ENCODE assay signal across 8 cellular contexts in the genomic region with DNA sequence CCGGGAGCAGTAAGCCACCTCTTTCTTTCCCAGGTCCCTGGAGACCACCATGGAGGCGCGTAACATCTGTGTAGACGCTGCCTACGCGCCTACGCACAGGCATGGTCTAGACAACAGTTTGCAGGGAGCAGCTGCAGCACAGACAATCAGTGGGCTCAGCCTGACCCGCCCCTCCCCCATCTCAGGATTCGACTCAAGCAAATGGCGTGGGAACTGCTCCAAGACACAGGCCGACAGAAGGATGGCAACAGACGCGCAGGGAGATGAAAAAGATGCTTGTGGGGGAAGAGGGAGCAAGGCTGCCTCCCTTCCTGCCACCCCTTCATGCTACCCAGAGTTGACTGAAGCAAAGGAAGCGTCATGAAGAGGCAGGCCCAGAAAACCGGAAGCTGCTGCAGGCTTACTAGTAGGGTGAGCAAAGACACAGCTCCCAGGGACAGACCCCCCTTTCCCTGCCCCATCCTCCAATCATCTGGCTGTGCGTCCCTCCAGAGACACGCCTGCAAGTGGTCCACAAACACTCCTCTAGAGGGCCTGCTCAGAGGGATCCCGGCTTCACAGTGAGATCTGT. TPM values are rescaled to one million over a fixed set of nuclear protein-coding genes. Genes with fewer than 3 reads are reported as not detected.
DNase-seq lines count a peak whose midpoint lies in the region; ATAC-seq and TF ChIP-seq lines count a peak whose summit lies in the region.

No MANE protein-coding gene starts in this region.

- TF ChIP-seq EP300 in tibial nerve (IDR thresholded peaks at IDR 0.05), result no peak

- H3K27me3 Mint-ChIP-seq in WTC11 (ENCODE audit: low read depth), result no peaks in the 10 kb centered on the region

- TF ChIP-seq CTCF in WTC11 (IDR thresholded peaks at IDR 0.05), result no peak
- no peak for TF ChIP-seq CTCF in coronary artery (IDR thresholded peaks at IDR 0.05)
- no peak for TF ChIP-seq CTCF in tibial nerve (IDR thresholded peaks at IDR 0.05)

- H3K36me3 Mint-ChIP-seq in WTC11, result no peaks in the 10 kb centered on the region; the same call in 1 of the 2 replicates

- peaks cover 25% of the 10 kb centered on the region for H3K4me1 Mint-ChIP-seq in WTC11

- peak overlapping the region; percentile 18 to 35 for H3K27ac ChIP-seq in coronary artery
- peak overlapping the region in 3 of 4 donors; percentile 44 to 85 (median 50) for H3K27ac ChIP-seq in tibial nerve

- H3K36me3 ChIP-seq in H7 (replicated peaks; ENCODE audit: control insufficient read depth, insufficient read depth, low read length) (peaks cover 2% of the 10 kb centered on the region), tibial nerve (peaks cover 0 to 30% (median 5%) of the 10 kb centered on the region in 3 donors), MG63 (peaks cover 42% of the 10 kb centered on the region)

- WGBS in tibial nerve, 2 donors, result 17 to 24% methylated on average over 18 of the region's 18 CpGs

- H3K4me1 ChIP-seq in tibial nerve, result peaks cover 4 to 44% (median 22%) of the 10 kb centered on the region in 4 donors

- H3K4me3 ChIP-seq in H7 (ENCODE audit: insufficient read depth, low read depth, low read length), result no peak overlapping the region
- no peak overlapping the region for H3K4me3 ChIP-seq in coronary artery
- H3K4me3 ChIP-seq in tibial nerve, result no peak overlapping the region
- no peak overlapping the region for H3K4me3 ChIP-seq in MG63

- POLR2A ChIA-PET in WTC11 (lab: Charles Lee), result interaction anchor here (0.6 kb wide), 1 partner anchor 20 kb away, joined by 4 read pairs; no protein-coding TSS in a partner anchor

- H3K9me3 Mint-ChIP-seq in WTC11, result no peaks in the 10 kb centered on the region

- CTCF ChIA-PET in WTC11 (lab: Charles Lee), result interaction anchor here (0.7 to 5.0 kb wide), 8 partner anchors 10 to 141 kb away, joined by 3 to 76 read pairs (median 4); partner anchors contain the start of genes EVA1B, LSM10 and THRAP3

- no peaks in the 10 kb centered on the region for H3K27me3 ChIP-seq in H7 (ENCODE audit: control insufficient read depth, insufficient read depth, low read length)
- no peaks in the 10 kb centered on the region for H3K27me3 ChIP-seq in tibial nerve
- H3K27me3 ChIP-seq in MG63, result no peaks in the 10 kb centered on the region

- ATAC-seq in WTC11 (peak; percentile 71), HG02623 (IDR thresholded peaks at IDR 0.05; ENCODE audit: unreplicated experiment) (no peak), GM19467 (IDR thresholded peaks at IDR 0.05; ENCODE audit: unreplicated experiment) (no peak)

- H3K9me3 ChIP-seq in tibial nerve (no peaks in the 10 kb centered on the region), MG63 (no peaks in the 10 kb centered on the region)

- DNase-seq in H7 (peak; percentile 70), WTC11 (ENCODE audit: low spot score) (peak; percentile 38), coronary artery (ENCODE audit: low spot score) (no peak), myocyte (ENCODE audit: low read depth) (peak; percentile 96), tibial nerve (ENCODE audit: low spot score in 2 of 2) (no peak), MG63 (no peak)

- no peak overlapping the region for H3K4me3 Mint-ChIP-seq in WTC11

- no peak for TF ChIP-seq POLR2A in tibial nerve (IDR thresholded peaks at IDR 0.05)

- H3K27ac Mint-ChIP-seq in WTC11, result peak overlapping the region; percentile 95

TF ChIP-seq in WTC11, 78 proteins besides CTCF, POLR2A, EP300 and RAD21:
- TF ChIP-seq PRRX2 (CRISPR knock-in tag; IDR thresholded peaks at IDR 0.05) (no peak), ZNF396 (CRISPR knock-in tag; IDR thresholded peaks at IDR 0.05; ENCODE audit: borderline replicate concordance) (no peak), EMX1 (CRISPR knock-in tag; IDR thresholded peaks at IDR 0.05) (no peak), E2F5 (CRISPR knock-in tag; IDR thresholded peaks at IDR 0.05) (no peak), TCF7 (CRISPR knock-in tag; IDR thresholded peaks at IDR 0.05; ENCODE audit: low read depth) (no peak), ETV6 (CRISPR knock-in tag; IDR thresholded peaks at IDR 0.05) (no peak), SMAD4 (CRISPR knock-in tag; IDR thresholded peaks at IDR 0.05) (no peak), NR1H2 (CRISPR knock-in tag; IDR thresholded peaks at IDR 0.05) (no peak)
- TF ChIP-seq, protein P1, sequence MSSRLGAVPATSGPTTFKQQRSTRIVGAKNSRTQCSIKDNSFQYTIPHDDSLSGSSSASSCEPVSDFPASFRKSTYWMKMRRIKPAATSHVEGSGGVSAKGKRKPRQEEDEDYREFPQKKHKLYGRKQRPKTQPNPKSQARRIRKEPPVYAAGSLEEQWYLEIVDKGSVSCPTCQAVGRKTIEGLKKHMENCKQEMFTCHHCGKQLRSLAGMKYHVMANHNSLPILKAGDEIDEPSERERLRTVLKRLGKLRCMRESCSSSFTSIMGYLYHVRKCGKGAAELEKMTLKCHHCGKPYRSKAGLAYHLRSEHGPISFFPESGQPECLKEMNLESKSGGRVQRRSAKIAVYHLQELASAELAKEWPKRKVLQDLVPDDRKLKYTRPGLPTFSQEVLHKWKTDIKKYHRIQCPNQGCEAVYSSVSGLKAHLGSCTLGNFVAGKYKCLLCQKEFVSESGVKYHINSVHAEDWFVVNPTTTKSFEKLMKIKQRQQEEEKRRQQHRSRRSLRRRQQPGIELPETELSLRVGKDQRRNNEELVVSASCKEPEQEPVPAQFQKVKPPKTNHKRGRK (CRISPR knock-in tag; IDR thresholded peaks at IDR 0.05; ENCODE audit: borderline replicate concordance), result no peak

RNA-seq across cellular contexts. Expression of gene STK40, which starts 19.5 kb away (rescaled TPM):
- 25.0 and 25.6 TPM in 2 replicates for total RNA-seq in H7 (2014; rRNA removed; shearing (Covaris generic))
- total RNA-seq in WTC11 (2021) (17.8 to 24.7 TPM (median 20.4 TPM) in 3 replicates), myocyte (18.1 and 18.2 TPM in 2 replicates), tibial nerve (10 to 100 TPM; 25.7 to 39.3 (median 30.0) TPM)
- polyA plus RNA-seq in myocyte (2012), result 31.6 TPM
- total RNA-seq in MG63 (2014; rRNA removed; shearing (Covaris generic); ENCODE audit: low replicate concordance), result 10.0 and 13.2 TPM in 2 replicates

RNA-seq across cellular contexts. Expression of gene LSM10, which starts 31.5 kb away (rescaled TPM):
- total RNA-seq in H7 (2014; rRNA removed; shearing (Covaris generic)), result 14.4 and 14.5 TPM in 2 replicates
- 49.1 to 56.3 TPM (median 49.3 TPM) in 3 replicates for total RNA-seq in WTC11 (2021)
- 6.2 and 12.3 TPM in 2 replicates for total RNA-seq in myocyte
- 95.3 TPM for polyA plus RNA-seq in myocyte (2012)
- total RNA-seq in tibial nerve, result 10 to 100 TPM; 10.2 to 75.6 (median 34.7) TPM
- total RNA-seq in MG63 (2014; rRNA removed; shearing (Covaris generic); ENCODE audit: low replicate concordance), result 32.0 and 53.7 TPM in 2 replicates

RNA-seq across cellular contexts. Expression of gene EVA1B, which starts 42.7 kb away (rescaled TPM):
- 61.4 and 87.2 TPM in 2 replicates for total RNA-seq in H7 (2014; rRNA removed; shearing (Covaris generic))
- total RNA-seq in WTC11 (2021) (32.0 to 45.2 TPM (median 41.5 TPM) in 3 replicates), myocyte (26.4 and 42.0 TPM in 2 replicates), tibial nerve (100 to 1,000 TPM in 1 of 4 donors, 10 to 100 TPM in 3; 61.4 to 128 (median 86.3) TPM)
- 33.7 TPM for polyA plus RNA-seq in myocyte (2012)
- 1.9 and 7.0 TPM in 2 replicates for total RNA-seq in MG63 (2014; rRNA removed; shearing (Covaris generic); ENCODE audit: low replicate concordance)

Comparison
In these comparisons a context has a peak if more than half of its experiments do, and no peak if none do; other contexts are left out.
1. DNase-seq: peak in H7 (single experiment), WTC11 (single experiment) and myocyte (single experiment); none in coronary artery (single experiment), tibial nerve (0 of 2) and MG63 (single experiment).